Comparison of ENCODE assay signal across 39 cellular contexts in genomic region chr9:19757745-19758144, GRCh38. TPM values are rescaled to one million over a fixed set of nuclear protein-coding genes. Genes with fewer than 3 reads are reported as not detected.
"Had no signal": no experiment of that assay in that cellular context is flagged by ENCODE, and none has a peak within 500 bp of the region (broad histone marks: within the 10 kb centered on the region; RNA-seq: fewer than 3 reads in every experiment).

No MANE protein-coding gene starts in this region.

- H3K27ac Mint-ChIP-seq: activated CD4-positive, alpha-beta T cell treated with anti-CD3 and anti-CD28 coated beads, Interleukin-2, amount 10 ng/mL, durations not matched to agents 24 days and 14 days; activated CD8-positive, alpha-beta T cell treated with anti-CD3 and anti-CD28 coated beads for 36 hours; activated naive CD4-positive, alpha-beta T cell treated with anti-CD3 and anti-CD28 coated beads for 36 hours; activated naive CD4-positive, alpha-beta T cell treated with anti-CD3 and anti-CD28 coated beads, Interleukin-2, amount 50 U/mL, for 72 hours; activated T-cell treated with anti-CD3 and anti-CD28 coated beads, Interleukin-2, amount 50 U/mL, for 72 hours; activated T-helper 17 cell treated with anti-CD3 and anti-CD28 coated beads, Interleukin-2, amount 50 U/mL, for 72 hours had no signal

- ATAC-seq: activated CD8-positive, alpha-beta T cell treated with anti-CD3 and anti-CD28 coated beads for 36 hours; activated naive CD4-positive, alpha-beta T cell treated with anti-CD3 and anti-CD28 coated beads, Interleukin-2, amount 50 U/mL, for 72 hours; activated T-cell treated with anti-CD3 and anti-CD28 coated beads, Interleukin-2, amount 50 U/mL, for 72 hours; activated T-helper 17 cell treated with anti-CD3 and anti-CD28 coated beads, Interleukin-2, amount 50 U/mL, for 72 hours; body of pancreas; Right ventricle myocardium inferior had no signal

- FAIRE-seq: astrocyte, RCC 7860 had no signal

- H3K36me3 ChIP-seq: adrenal gland, breast epithelium, SJCRH30, WERI-Rb-1 had no signal

- H3K4me1 ChIP-seq: adrenal gland, body of pancreas, breast epithelium, SJCRH30 had no signal

- H3K4me2 ChIP-seq: PC-9 had no signal

- H3K4me3 Mint-ChIP-seq: activated CD4-positive, alpha-beta T cell treated with anti-CD3 and anti-CD28 coated beads, Interleukin-2, amount 10 ng/mL, durations not matched to agents 24 days and 14 days; activated CD8-positive, alpha-beta T cell treated with anti-CD3 and anti-CD28 coated beads for 36 hours; activated naive CD4-positive, alpha-beta T cell treated with anti-CD3 and anti-CD28 coated beads for 36 hours; activated T-cell treated with anti-CD3 and anti-CD28 coated beads, Interleukin-2, amount 50 U/mL, for 72 hours; activated T-helper 17 cell treated with anti-CD3 and anti-CD28 coated beads, Interleukin-2, amount 50 U/mL, for 72 hours had no signal

- DNase-seq: activated CD4-positive, alpha-beta T cell treated with anti-CD3 and anti-CD28 coated beads for 1 hour; activated CD4-positive, alpha-beta T cell treated with anti-CD3 and anti-CD28 coated beads, Interleukin-2, amount 10 ng/mL, durations not matched to agents 24 days and 14 days; activated CD4-positive, alpha-beta T cell treated with anti-CD3 and anti-CD28 coated beads, Interleukin-2, amount 50 U/mL, for 4 hours; activated CD4-positive, CD25-positive, alpha-beta regulatory T cell; activated CD8-positive, alpha-beta T cell treated with anti-CD3 and anti-CD28 coated beads for 36 hours; activated gamma-delta T cell treated with Interleukin-2 at 50 U/mL for 16 hours; activated naive CD4-positive, alpha-beta T cell treated with anti-CD3 and anti-CD28 coated beads for 36 hours; activated T-cell treated with anti-CD3 and anti-CD28 coated beads, Interleukin-2, amount 50 U/mL, for 1 hour; activated T-cell treated with anti-CD3 and anti-CD28 coated beads, Interleukin-2, amount 50 U/mL, for 72 hours; adrenal gland; body of pancreas; NCI-H1048; NCI-H1105 treated with DMSO at 0.1 percent for 48 hours; NCI-H1436; NCI-H1694; NCI-H1930; NCI-H2081 treated with DMSO at 0.1 percent for 48 hours; NCI-H226; NCI-H446 treated with DMSO at 0.1 percent for 48 hours; NCI-H524; NCI-H748 treated with DMSO at 0.1 percent for 48 hours; NK-92 treated with Interleukin-12 subunit alpha and Interleukin-12 subunit beta, amount 100 ng/mL, for 24 hours; PC-9; SJCRH30; SW 1271; T-helper 1 cell; T-helper 2 cell; T-helper 9 cell; WERI-Rb-1 had no signal

- H3K27ac ChIP-seq: adrenal gland, body of pancreas, breast epithelium, PC-9, RWPE1, SJCRH30, SK-N-MC, WERI-Rb-1 had no signal

- H3K27me3 ChIP-seq: adrenal gland, body of pancreas, breast epithelium, SJCRH30 had no signal

- H3K9me3 Mint-ChIP-seq: activated CD8-positive, alpha-beta T cell treated with anti-CD3 and anti-CD28 coated beads for 36 hours; activated naive CD4-positive, alpha-beta T cell treated with anti-CD3 and anti-CD28 coated beads for 36 hours; activated naive CD4-positive, alpha-beta T cell treated with anti-CD3 and anti-CD28 coated beads, Interleukin-2, amount 50 U/mL, for 72 hours had no signal

- H2AFZ ChIP-seq: PC-9 had no signal

- H3K9me3 ChIP-seq: adrenal gland, body of pancreas, breast epithelium, SJCRH30 had no signal

- H3K4me3 ChIP-seq: adrenal gland, body of pancreas, breast epithelium, PC-9, SJCRH30, SK-N-MC had no signal

- H3K4me1 Mint-ChIP-seq: activated CD4-positive, alpha-beta T cell treated with anti-CD3 and anti-CD28 coated beads, Interleukin-2, amount 10 ng/mL, durations not matched to agents 24 days and 14 days; activated T-helper 17 cell treated with anti-CD3 and anti-CD28 coated beads, Interleukin-2, amount 50 U/mL, for 72 hours had no signal

- H3K27me3 Mint-ChIP-seq: activated CD8-positive, alpha-beta T cell treated with anti-CD3 and anti-CD28 coated beads for 36 hours; activated T-helper 17 cell treated with anti-CD3 and anti-CD28 coated beads, Interleukin-2, amount 50 U/mL, for 72 hours had no signal

- H3K36me3 Mint-ChIP-seq: activated naive CD4-positive, alpha-beta T cell treated with anti-CD3 and anti-CD28 coated beads, Interleukin-2, amount 50 U/mL, for 72 hours had no signal

RNA-seq across cellular contexts. Expression of gene SLC24A2, which starts 31.1 kb away (rescaled TPM):
- total RNA-seq: activated CD4-positive, alpha-beta T cell treated with anti-CD3 and anti-CD28 coated beads, Interleukin-2, amount 10 ng/mL, durations not matched to agents 24 days and 14 days; activated CD8-positive, alpha-beta memory T cell treated with anti-CD3 and anti-CD28 coated beads for 36 hours; activated CD8-positive, alpha-beta T cell treated with anti-CD3 and anti-CD28 coated beads for 36 hours; activated naive CD4-positive, alpha-beta T cell treated with anti-CD3 and anti-CD28 coated beads for 36 hours; activated T-cell treated with anti-CD3 and anti-CD28 coated beads, Interleukin-2, amount 50 U/mL, for 72 hours; MCF 10A; PC-9; SJCRH30 had no signal
